8 cellular contexts compared by ENCODE assay signal in genomic region chr19:10566658-10567410, GRCh38. TPM values are rescaled to one million over a fixed set of nuclear protein-coding genes. Genes with fewer than 3 reads are reported as not detected.
DNase-seq lines count a peak whose midpoint lies in the region; ATAC-seq and TF ChIP-seq lines count a peak whose summit lies in the region.

No MANE protein-coding gene starts in this region.

- peak overlapping the region; percentile 96 to 99 (median 99) for H3K27ac Mint-ChIP-seq in CD4-positive, CD25-positive, alpha-beta regulatory T cell
- H3K27ac Mint-ChIP-seq in activated CD4-positive, alpha-beta T cell treated with anti-CD3 and anti-CD28 coated beads, Interleukin-2, amount 10 ng/mL, durations not matched to agents 7 days and 5 days = peak overlapping the region; percentile 95

- WGBS in esophagus squamous epithelium, 2 donors = 39% methylated on average over 7 to 9 of the region's 19 CpGs

- TF ChIP-seq POLR2A in esophagus squamous epithelium (IDR thresholded peaks at IDR 0.05) = no peak

- H3K4me1 Mint-ChIP-seq in CD4-positive, CD25-positive, alpha-beta regulatory T cell = peaks cover 8 to 51% (median 30%) of the 10 kb centered on the region in 4 donors
- H3K4me1 Mint-ChIP-seq in activated CD4-positive, alpha-beta T cell treated with anti-CD3 and anti-CD28 coated beads, Interleukin-2, amount 10 ng/mL, durations not matched to agents 7 days and 5 days = peaks cover 35% of the 10 kb centered on the region

- no peak for TF ChIP-seq CTCF in esophagus squamous epithelium (IDR thresholded peaks at IDR 0.05)

- peak; percentile 39 to 69 (median 65) for DNase-seq in CD4-positive, CD25-positive, alpha-beta regulatory T cell
- peak; percentile 74 for DNase-seq in activated CD4-positive, alpha-beta T cell treated with anti-CD3 and anti-CD28 coated beads, Interleukin-2, amount 10 ng/mL, durations not matched to agents 7 days and 5 days
- no peak for DNase-seq in esophagus squamous epithelium (lab: John Stamatoyannopoulos, UW)

- POLR2A ChIA-PET in activated CD4-positive, alpha-beta T cell treated with anti-CD3 and anti-CD28 coated beads, Interleukin-2, amount 10 ng/mL, durations not matched to agents 7 days and 5 days (lab: Charles Lee) = no interaction called here

- peaks cover 44% of the 10 kb centered on the region for H3K4me1 ChIP-seq in CD4-positive, CD25-positive, alpha-beta regulatory T cell (ENCODE audit: control insufficient read depth, insufficient read depth, low read length, poor library complexity, severe bottlenecking)
- H3K4me1 ChIP-seq in esophagus squamous epithelium = peaks cover 33 to 56% (median 34%) of the 10 kb centered on the region in 3 donors

- no peaks in the 10 kb centered on the region for H3K36me3 Mint-ChIP-seq in CD4-positive, CD25-positive, alpha-beta regulatory T cell
- H3K36me3 Mint-ChIP-seq in activated CD4-positive, alpha-beta T cell treated with anti-CD3 and anti-CD28 coated beads, Interleukin-2, amount 10 ng/mL, durations not matched to agents 7 days and 5 days (ENCODE audit: low read depth) = peaks cover 36% of the 10 kb centered on the region

- CTCF ChIA-PET in activated CD4-positive, alpha-beta T cell treated with anti-CD3 and anti-CD28 coated beads, Interleukin-2, amount 10 ng/mL, durations not matched to agents 7 days and 5 days (lab: Charles Lee) = interaction anchor here (0.6 to 3.3 kb wide), 16 partner anchors 9 to 297 kb away, joined by 3 to 17 read pairs (median 4); partner anchors contain the start of genes DNM2 and QTRT1

- peaks cover 0 to 2% (median 0%) of the 10 kb centered on the region in 7 donors for H3K9me3 Mint-ChIP-seq in CD4-positive, CD25-positive, alpha-beta regulatory T cell
- H3K9me3 Mint-ChIP-seq in activated CD4-positive, alpha-beta T cell treated with anti-CD3 and anti-CD28 coated beads, Interleukin-2, amount 10 ng/mL, durations not matched to agents 7 days and 5 days = no peaks in the 10 kb centered on the region

- no peaks in the 10 kb centered on the region for H3K27me3 ChIP-seq in CD4-positive, CD25-positive, alpha-beta regulatory T cell (ENCODE audit: control insufficient read depth, insufficient read depth, low read length)
- H3K27me3 ChIP-seq in esophagus squamous epithelium = no peaks in the 10 kb centered on the region

- H3K27ac ChIP-seq in CD4-positive, CD25-positive, alpha-beta regulatory T cell (ENCODE audit: insufficient read depth, low read length, poor library complexity, severe bottlenecking) = peak overlapping the region; percentile 91
- H3K27ac ChIP-seq in esophagus squamous epithelium (peak overlapping the region; percentile 88 to 97 (median 93)), skin epidermis (peak overlapping the region in 20 of 21 experiments; percentile 30 to 95 (median 88))

- no peaks in the 10 kb centered on the region for H3K9me3 ChIP-seq in CD4-positive, CD25-positive, alpha-beta regulatory T cell (ENCODE audit: control insufficient read depth in 2 of 2, low read length in 2 of 2)
- H3K9me3 ChIP-seq in esophagus squamous epithelium = no peaks in the 10 kb centered on the region

- peaks cover 5% of the 10 kb centered on the region for H3K36me3 ChIP-seq in CD4-positive, CD25-positive, alpha-beta regulatory T cell (ENCODE audit: control insufficient read depth, insufficient read depth, low read length)
- peaks cover 0 to 19% (median 6%) of the 10 kb centered on the region in 3 donors for H3K36me3 ChIP-seq in esophagus squamous epithelium

- peak overlapping the region; percentile 94 to 97 (median 94) for H3K4me3 Mint-ChIP-seq in CD4-positive, CD25-positive, alpha-beta regulatory T cell
- H3K4me3 Mint-ChIP-seq in activated CD4-positive, alpha-beta T cell treated with anti-CD3 and anti-CD28 coated beads, Interleukin-2, amount 10 ng/mL, durations not matched to agents 7 days and 5 days = peak overlapping the region; percentile 98

- intact Hi-C loops in esophagus squamous epithelium (cut with DNase I) = loop anchor here (5.0 kb wide), 1 partner anchor 65 kb away; the partner anchor contains the start of gene KEAP1

- ATAC-seq in CD4-positive, CD25-positive, alpha-beta regulatory T cell (ENCODE audit: low read depth in 2 of 2) = no peak
- ATAC-seq in HG03175 (IDR thresholded peaks at IDR 0.05; ENCODE audit: unreplicated experiment) (peak; percentile 21), HG02623 (IDR thresholded peaks at IDR 0.05; ENCODE audit: unreplicated experiment) (no peak), HG03439 (IDR thresholded peaks at IDR 0.05; ENCODE audit: unreplicated experiment) (no peak), GM21576 (IDR thresholded peaks at IDR 0.05; ENCODE audit: unreplicated experiment) (no peak)

- H3K4me3 ChIP-seq in CD4-positive, CD25-positive, alpha-beta regulatory T cell (ENCODE audit: low read depth, low read length) = peak overlapping the region; percentile 88
- peak overlapping the region in 3 of 4 donors; percentile 91 to 97 (median 92) for H3K4me3 ChIP-seq in esophagus squamous epithelium
- peak overlapping the region; percentile 4 to 93 (median 87) for H3K4me3 ChIP-seq in skin epidermis

- peaks cover 13% of the 10 kb centered on the region for H3K27me3 Mint-ChIP-seq in CD4-positive, CD25-positive, alpha-beta regulatory T cell
- no peaks in the 10 kb centered on the region for H3K27me3 Mint-ChIP-seq in activated CD4-positive, alpha-beta T cell treated with anti-CD3 and anti-CD28 coated beads, Interleukin-2, amount 10 ng/mL, durations not matched to agents 7 days and 5 days

RNA-seq across cellular contexts. Expression of gene KRI1, which starts 1.0 kb away (rescaled TPM):
- total RNA-seq in CD4-positive, CD25-positive, alpha-beta regulatory T cell = 34.6 TPM
- polyA plus RNA-seq in CD4-positive, CD25-positive, alpha-beta regulatory T cell = 10 to 100 TPM in 3 of 4 donors, 1 to 10 TPM in 1; 8.6 to 13.8 (median 12.0) TPM
- 10 to 100 TPM; 68.1 to 78.4 TPM for total RNA-seq in activated CD4-positive, alpha-beta T cell treated with anti-CD3 and anti-CD28 coated beads, Interleukin-2, amount 10 ng/mL, durations not matched to agents 7 days and 5 days
- 10 to 100 TPM; 18.2 to 30.3 (median 23.9) TPM for total RNA-seq in esophagus squamous epithelium

RNA-seq across cellular contexts. Expression of gene CDKN2D, which starts 1.9 kb away (rescaled TPM):
- total RNA-seq in CD4-positive, CD25-positive, alpha-beta regulatory T cell = 57.0 TPM
- 100 to 1,000 TPM in 3 of 4 donors, 10 to 100 TPM in 1; 92.6 to 125 (median 113) TPM for polyA plus RNA-seq in CD4-positive, CD25-positive, alpha-beta regulatory T cell
- 10 to 100 TPM; 78.6 to 88.9 TPM for total RNA-seq in activated CD4-positive, alpha-beta T cell treated with anti-CD3 and anti-CD28 coated beads, Interleukin-2, amount 10 ng/mL, durations not matched to agents 7 days and 5 days
- 10 to 100 TPM in 1 of 4 donors, 1 to 10 TPM in 3; 5.1 to 14.4 (median 6.2) TPM for total RNA-seq in esophagus squamous epithelium

RNA-seq across cellular contexts. Expression of gene AP1M2, which starts 20.3 kb away (rescaled TPM):
- total RNA-seq in CD4-positive, CD25-positive, alpha-beta regulatory T cell = not detected
- not detected for polyA plus RNA-seq in CD4-positive, CD25-positive, alpha-beta regulatory T cell
- not detected for total RNA-seq in activated CD4-positive, alpha-beta T cell treated with anti-CD3 and anti-CD28 coated beads, Interleukin-2, amount 10 ng/mL, durations not matched to agents 7 days and 5 days
- 10 to 100 TPM; 24.8 to 67.0 (median 57.1) TPM for total RNA-seq in esophagus squamous epithelium

RNA-seq across cellular contexts. Expression of gene ATG4D, which starts 23.1 kb away (rescaled TPM):
- total RNA-seq in CD4-positive, CD25-positive, alpha-beta regulatory T cell = 62.4 TPM
- 10 to 100 TPM; 14.0 to 17.0 (median 14.7) TPM for polyA plus RNA-seq in CD4-positive, CD25-positive, alpha-beta regulatory T cell
- 10 to 100 TPM; 40.0 to 41.4 TPM for total RNA-seq in activated CD4-positive, alpha-beta T cell treated with anti-CD3 and anti-CD28 coated beads, Interleukin-2, amount 10 ng/mL, durations not matched to agents 7 days and 5 days
- 10 to 100 TPM; 46.5 to 59.3 (median 51.4) TPM for total RNA-seq in esophagus squamous epithelium

RNA-seq across cellular contexts. Expression of gene S1PR5, which starts 49.6 kb away (rescaled TPM):
- total RNA-seq in CD4-positive, CD25-positive, alpha-beta regulatory T cell = not detected
- polyA plus RNA-seq in CD4-positive, CD25-positive, alpha-beta regulatory T cell = under 1 TPM in 3 of 4 donors, not detected in 1; 0.17 to 0.31 (median 0.30) TPM
- total RNA-seq in activated CD4-positive, alpha-beta T cell treated with anti-CD3 and anti-CD28 coated beads, Interleukin-2, amount 10 ng/mL, durations not matched to agents 7 days and 5 days = not detected
- total RNA-seq in esophagus squamous epithelium = 10 to 100 TPM in 3 of 4 donors, 1 to 10 TPM in 1; 8.9 to 27.2 (median 16.3) TPM

Comparison
In these comparisons a context has a peak if more than half of its experiments do, and no peak if none do; other contexts are left out.
1. RNA of gene AP1M2, which starts 20.3 kb away (total RNA-seq): 24.8 to 67.0 TPM in esophagus squamous epithelium; not detected in activated CD4-positive, alpha-beta T cell treated with anti-CD3 and anti-CD28 coated beads, Interleukin-2, amount 10 ng/mL, durations not matched to agents 7 days and 5 days and not detected in CD4-positive, CD25-positive, alpha-beta regulatory T cell (single experiment); every median in the first group is over 10 times any median in the second.
2. Peak in every context shown above with its lines, with median percentiles within 50 percentile points of each other: H3K27ac ChIP-seq and H3K4me3 ChIP-seq.